17 cellular contexts compared by ENCODE assay signal in genomic region chr10:82925547-82925946, GRCh38.
A peak's percentile ranks its signal among the peaks of the same experiment; 100 is the strongest.
DNase-seq lines count a peak whose midpoint lies in the region; ATAC-seq and TF ChIP-seq lines count a peak whose summit lies in the region.
"Had no signal": no experiment of that assay in that cellular context is flagged by ENCODE, and none has a peak within 500 bp of the region (broad histone marks: within the 10 kb centered on the region; RNA-seq: fewer than 3 reads in every experiment).

No MANE protein-coding gene starts in this region.

- peak overlapping the region; percentile 57 for H3K27ac ChIP-seq in trophoblast cell (ENCODE audit: low read depth, low read length)
- H3K27ac ChIP-seq in heart right ventricle: no peak overlapping the region
- H3K27ac ChIP-seq: GM23248, hepatocyte, transverse colon had no signal

- H3K79me2 ChIP-seq in trophoblast cell (ENCODE audit: control insufficient read depth, insufficient read depth, low read length, poor library complexity): no peaks in the 10 kb centered on the region
- H3K79me2 ChIP-seq: hepatocyte had no signal

- H4K12ac ChIP-seq in trophoblast cell (ENCODE audit: low read depth, low read length): no peak overlapping the region

- ATAC-seq in GM18519 (IDR thresholded peaks at IDR 0.05; ENCODE audit: low FRiP score, unreplicated experiment) (peak; percentile 63), HG02938 (IDR thresholded peaks at IDR 0.05; ENCODE audit: unreplicated experiment) (peak; percentile 74), SK-N-SH treated with all-trans-retinoic acid at 6 μM for 48 hours (peak; percentile 82), heart right ventricle (no peak)
- ATAC-seq: left colon, WTC11 had no signal

- H3K18ac ChIP-seq in trophoblast cell (ENCODE audit: low read length): no peak overlapping the region

- DNase-seq in trophoblast cell (no peak), DMS114 treated with DMSO at 0.1 percent for 48 hours (lab: John Stamatoyannopoulos, UW; ENCODE audit: unreplicated experiment) (no peak), heart right ventricle (no peak), C1 segment of cervical spinal cord (lab: John Stamatoyannopoulos, UW) (no peak)
- DNase-seq in activated naive CD4-positive, alpha-beta T cell (lab: John Stamatoyannopoulos, UW): no peak
- DNase-seq: activated naive CD4-positive, alpha-beta T cell treated with anti-CD3 and anti-CD28 coated beads, Interleukin-2, amount 50 U/mL, for 16 hours; AML-193; DMS 273 treated with DMSO at 0.1 percent for 48 hours; GM23248; left colon; posterior cingulate gyrus; transverse colon had no signal

- no peak overlapping the region for H3K14ac ChIP-seq in trophoblast cell (ENCODE audit: low read length)

- intact Hi-C loops in heart right ventricle (cut with DNase I): no loop called here

- H3K4ac ChIP-seq in trophoblast cell (ENCODE audit: low read depth, low read length): no peak overlapping the region

- peaks cover 2% of the 10 kb centered on the region for H3K79me1 ChIP-seq in trophoblast cell (ENCODE audit: low read length)

- no peak overlapping the region for H3K23ac ChIP-seq in trophoblast cell (ENCODE audit: low read length)

- H2BK5ac ChIP-seq in trophoblast cell (ENCODE audit: low read depth, low read length, poor library complexity): no peak overlapping the region

- H3K9me3 ChIP-seq in trophoblast cell (ENCODE audit: insufficient read depth, low read depth, low read length) (peaks cover 2% of the 10 kb centered on the region), heart right ventricle (peaks cover 0 to 4% (median 0%) of the 10 kb centered on the region in 11 donors)
- H3K9me3 ChIP-seq: transverse colon had no signal

- H3K27me3 ChIP-seq in trophoblast cell (ENCODE audit: insufficient read depth, low read length) (no peaks in the 10 kb centered on the region), heart right ventricle (no peaks in the 10 kb centered on the region)
- H3K27me3 ChIP-seq: hepatocyte, transverse colon had no signal

- TF ChIP-seq CTCF in heart right ventricle (IDR thresholded peaks at IDR 0.05): no peak

- H3K4me3 ChIP-seq in trophoblast cell (ENCODE audit: low read depth, low read length): no peak overlapping the region
- no peak overlapping the region for H3K4me3 ChIP-seq in heart right ventricle
- H3K4me3 ChIP-seq: GM23248, hepatocyte, transverse colon had no signal

- H3K4me2 ChIP-seq in trophoblast cell (ENCODE audit: low read length): no peak overlapping the region
- H3K4me2 ChIP-seq: hepatocyte had no signal

- H4K91ac ChIP-seq in trophoblast cell (ENCODE audit: low read depth, low read length): no peak overlapping the region

- WGBS in trophoblast cell (ENCODE audit: extremely low coverage, insufficient coverage, insufficient read length): no CpG with 5 or more reads among the region's 3 CpGs
- 74 to 76% methylated on average over 3 of the region's 3 CpGs for WGBS in heart right ventricle, 2 donors

- H3K9ac ChIP-seq in trophoblast cell (ENCODE audit: low read length): no peak overlapping the region
- H3K9ac ChIP-seq: GM23248 had no signal

- H2AK5ac ChIP-seq in trophoblast cell (ENCODE audit: low read length): no peak overlapping the region

- H2AFZ ChIP-seq in trophoblast cell (ENCODE audit: insufficient read depth, low read length, poor library complexity): no peak overlapping the region
- H2AFZ ChIP-seq: GM23248, hepatocyte had no signal

- H3K4me1 ChIP-seq in trophoblast cell (ENCODE audit: control insufficient read depth in 1 of 2, insufficient read depth in 2 of 2, low read length in 2 of 2) (no peaks in the 10 kb centered on the region), heart right ventricle (no peaks in the 10 kb centered on the region)
- H3K4me1 ChIP-seq: transverse colon had no signal

- no peak overlapping the region for H2BK120ac ChIP-seq in trophoblast cell (ENCODE audit: insufficient read depth, low read length, poor library complexity)

- H2BK12ac ChIP-seq in trophoblast cell (ENCODE audit: low read length): no peak overlapping the region

- H3K36me3 ChIP-seq in trophoblast cell (ENCODE audit: control insufficient read depth in 1 of 2, insufficient read depth in 2 of 2, low read length in 2 of 2) (no peaks in the 10 kb centered on the region), heart right ventricle (no peaks in the 10 kb centered on the region)
- H3K36me3 ChIP-seq: transverse colon had no signal

- no peak overlapping the region for H4K8ac ChIP-seq in trophoblast cell (ENCODE audit: low read depth, low read length)

TF ChIP-seq in SK-N-SH treated with all-trans-retinoic acid at 6 μM for 48 hours, 23 proteins besides CTCF, POLR2A, EP300 and RAD21:
- peak; percentile 50; the same call in 1 of the 2 replicates for TF ChIP-seq TOX (CRISPR knock-in tag; IDR thresholded peaks at IDR 0.05; ENCODE audit: borderline replicate concordance)
- TF ChIP-seq, protein P1, sequence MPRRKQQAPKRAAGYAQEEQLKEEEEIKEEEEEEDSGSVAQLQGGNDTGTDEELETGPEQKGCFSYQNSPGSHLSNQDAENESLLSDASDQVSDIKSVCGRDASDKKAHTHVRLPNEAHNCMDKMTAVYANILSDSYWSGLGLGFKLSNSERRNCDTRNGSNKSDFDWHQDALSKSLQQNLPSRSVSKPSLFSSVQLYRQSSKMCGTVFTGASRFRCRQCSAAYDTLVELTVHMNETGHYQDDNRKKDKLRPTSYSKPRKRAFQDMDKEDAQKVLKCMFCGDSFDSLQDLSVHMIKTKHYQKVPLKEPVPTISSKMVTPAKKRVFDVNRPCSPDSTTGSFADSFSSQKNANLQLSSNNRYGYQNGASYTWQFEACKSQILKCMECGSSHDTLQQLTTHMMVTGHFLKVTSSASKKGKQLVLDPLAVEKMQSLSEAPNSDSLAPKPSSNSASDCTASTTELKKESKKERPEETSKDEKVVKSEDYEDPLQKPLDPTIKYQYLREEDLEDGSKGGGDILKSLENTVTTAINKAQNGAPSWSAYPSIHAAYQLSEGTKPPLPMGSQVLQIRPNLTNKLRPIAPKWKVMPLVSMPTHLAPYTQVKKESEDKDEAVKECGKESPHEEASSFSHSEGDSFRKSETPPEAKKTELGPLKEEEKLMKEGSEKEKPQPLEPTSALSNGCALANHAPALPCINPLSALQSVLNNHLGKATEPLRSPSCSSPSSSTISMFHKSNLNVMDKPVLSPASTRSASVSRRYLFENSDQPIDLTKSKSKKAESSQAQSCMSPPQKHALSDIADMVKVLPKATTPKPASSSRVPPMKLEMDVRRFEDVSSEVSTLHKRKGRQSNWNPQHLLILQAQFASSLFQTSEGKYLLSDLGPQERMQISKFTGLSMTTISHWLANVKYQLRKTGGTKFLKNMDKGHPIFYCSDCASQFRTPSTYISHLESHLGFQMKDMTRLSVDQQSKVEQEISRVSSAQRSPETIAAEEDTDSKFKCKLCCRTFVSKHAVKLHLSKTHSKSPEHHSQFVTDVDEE (CRISPR knock-in tag; IDR thresholded peaks at IDR 0.05): no peak
TF ChIP-seq in SK-N-SH treated with all-trans-retinoic acid at 6 μM for 48 hours: peak in this region for 1.

Comparison
In these comparisons a context has a peak if more than half of its experiments do, and no peak if none do; other contexts are left out.
1. ATAC-seq: peak in GM18519 (single experiment), HG02938 (single experiment) and SK-N-SH treated with all-trans-retinoic acid at 6 μM for 48 hours (single experiment); none in heart right ventricle (0 of 8).